19 cellular contexts compared by ENCODE assay signal in genomic region chr13:60351816-60352215, GRCh38. TPM values are rescaled to one million over a fixed set of nuclear protein-coding genes. Genes with fewer than 3 reads are reported as not detected.
A peak's percentile ranks its signal among the peaks of the same experiment; 100 is the strongest.
DNase-seq lines count a peak whose midpoint lies in the region; ATAC-seq and TF ChIP-seq lines count a peak whose summit lies in the region.
"Had no signal": no experiment of that assay in that cellular context is flagged by ENCODE, and none has a peak within 500 bp of the region (broad histone marks: within the 10 kb centered on the region; RNA-seq: fewer than 3 reads in every experiment).

No MANE protein-coding gene starts in this region.

- H3K4me3 ChIP-seq in parathyroid adenoma (ENCODE audit: low read depth, low read length), result no peak overlapping the region
- H3K4me3 ChIP-seq: BLaER1 treated with 17β-estradiol and CSF1 and Interleukin-3, amounts not matched to agents 10 nM and 100 nM; SJCRH30 had no signal

- no peak overlapping the region for H3K4me3 Mint-ChIP-seq in activated CD8-positive, alpha-beta T cell treated with anti-CD3 and anti-CD28 coated beads, Interleukin-2, amount 10 ng/mL, durations not matched to agents 7 days and 5 days
- H3K4me3 Mint-ChIP-seq: CD4-positive, alpha-beta memory T cell had no signal

- H3K9me3 Mint-ChIP-seq in activated CD8-positive, alpha-beta T cell treated with anti-CD3 and anti-CD28 coated beads, Interleukin-2, amount 10 ng/mL, durations not matched to agents 7 days and 5 days (ENCODE audit: insufficient read depth), result no peaks in the 10 kb centered on the region

- no peaks in the 10 kb centered on the region for H3K9me3 ChIP-seq in parathyroid adenoma (ENCODE audit: control insufficient read depth, low read length)
- H3K9me3 ChIP-seq: SJCRH30 had no signal

- H3K36me3 ChIP-seq in parathyroid adenoma (ENCODE audit: control insufficient read depth, insufficient read depth, low read length), result no peaks in the 10 kb centered on the region
- H3K36me3 ChIP-seq: BLaER1 treated with 17β-estradiol and CSF1 and Interleukin-3, amounts not matched to agents 10 nM and 100 nM; SJCRH30 had no signal

- no peaks in the 10 kb centered on the region for H3K4me1 ChIP-seq in parathyroid adenoma
- H3K4me1 ChIP-seq: Caco-2 had no signal

- POLR2A ChIA-PET in activated CD8-positive, alpha-beta T cell treated with anti-CD3 and anti-CD28 coated beads, Interleukin-2, amount 10 ng/mL, durations not matched to agents 7 days and 5 days (lab: Charles Lee), result no interaction called here

- CTCF ChIA-PET in activated CD8-positive, alpha-beta T cell treated with anti-CD3 and anti-CD28 coated beads, Interleukin-2, amount 10 ng/mL, durations not matched to agents 7 days and 5 days (lab: Charles Lee), result no interaction called here

- H3K27me3 Mint-ChIP-seq in activated CD8-positive, alpha-beta T cell treated with anti-CD3 and anti-CD28 coated beads, Interleukin-2, amount 10 ng/mL, durations not matched to agents 7 days and 5 days (ENCODE audit: low read depth), result peaks cover 11% of the 10 kb centered on the region

- H3K4me1 Mint-ChIP-seq in activated CD8-positive, alpha-beta T cell treated with anti-CD3 and anti-CD28 coated beads, Interleukin-2, amount 10 ng/mL, durations not matched to agents 7 days and 5 days (ENCODE audit: low read depth), result no peaks in the 10 kb centered on the region
- H3K4me1 Mint-ChIP-seq: CD4-positive, alpha-beta memory T cell had no signal

- DNase-seq in HCEC 1CT (peak; percentile 31), fibroblast of peridontal ligament (ENCODE audit: extremely low read depth) (peak; percentile 19), RPMI8226 (no peak)
- DNase-seq in activated CD8-positive, alpha-beta T cell treated with anti-CD3 and anti-CD28 coated beads, Interleukin-2, amount 10 ng/mL, durations not matched to agents 7 days and 5 days, result no peak
- DNase-seq: Caco-2; CD4-positive, alpha-beta memory T cell; DND-41; H7; NCI-H1105; NCI-H2029; NCI-H510A treated with DMSO at 0.1 percent for 48 hours; NCI-H774; NK-92 treated with Interleukin-12 subunit alpha and Interleukin-12 subunit beta, amount 100 ng/mL, for 24 hours had no signal

- peak overlapping the region; percentile 28 for H2AFZ ChIP-seq in parathyroid adenoma

- H3K9ac ChIP-seq in parathyroid adenoma, result no peak overlapping the region
- H3K9ac ChIP-seq: BLaER1 treated with 17β-estradiol and CSF1 and Interleukin-3, amounts not matched to agents 10 nM and 100 nM; KMS-11 had no signal

- H3K27me3 ChIP-seq in parathyroid adenoma (ENCODE audit: control insufficient read depth, insufficient read depth, low read length), result no peaks in the 10 kb centered on the region
- H3K27me3 ChIP-seq: BLaER1 treated with 17β-estradiol and CSF1 and Interleukin-3, amounts not matched to agents 10 nM and 100 nM; SJCRH30 had no signal

- peak; percentile 51 for ATAC-seq in SK-N-SH treated with all-trans-retinoic acid at 6 μM for 48 hours
- no peak for ATAC-seq in GM21786 (IDR thresholded peaks at IDR 0.05; ENCODE audit: unreplicated experiment)
- ATAC-seq in activated CD8-positive, alpha-beta T cell treated with anti-CD3 and anti-CD28 coated beads, Interleukin-2, amount 10 ng/mL, durations not matched to agents 7 days and 5 days, result no peak

- H3K27ac ChIP-seq in parathyroid adenoma, result no peak overlapping the region
- H3K27ac ChIP-seq: BLaER1 treated with 17β-estradiol and CSF1 and Interleukin-3, amounts not matched to agents 10 nM and 100 nM; KMS-11; SJCRH30 had no signal

- TF ChIP-seq CTCF in parathyroid adenoma (IDR thresholded peaks at IDR 0.05), result no peak

- no peak overlapping the region for H3K27ac Mint-ChIP-seq in activated CD8-positive, alpha-beta T cell treated with anti-CD3 and anti-CD28 coated beads, Interleukin-2, amount 10 ng/mL, durations not matched to agents 7 days and 5 days
- H3K27ac Mint-ChIP-seq: CD4-positive, alpha-beta memory T cell had no signal

- H3K4me2 ChIP-seq in parathyroid adenoma (ENCODE audit: low read length), result no peak overlapping the region
- H3K4me2 ChIP-seq: KMS-11 had no signal

- no peaks in the 10 kb centered on the region for H3K36me3 Mint-ChIP-seq in activated CD8-positive, alpha-beta T cell treated with anti-CD3 and anti-CD28 coated beads, Interleukin-2, amount 10 ng/mL, durations not matched to agents 7 days and 5 days (ENCODE audit: low read depth)
- H3K36me3 Mint-ChIP-seq: CD4-positive, alpha-beta memory T cell had no signal

- H3K79me2 ChIP-seq in parathyroid adenoma, result no peaks in the 10 kb centered on the region

TF ChIP-seq in SK-N-SH treated with all-trans-retinoic acid at 6 μM for 48 hours, 23 proteins besides CTCF, POLR2A, EP300 and RAD21 (continues in another document):
- no peak for TF ChIP-seq CSRNP3 (CRISPR knock-in tag; IDR thresholded peaks at IDR 0.05)
- TF ChIP-seq ZFP3 (CRISPR knock-in tag; IDR thresholded peaks at IDR 0.05), result no peak
- no peak for TF ChIP-seq TSHZ2 (CRISPR knock-in tag; IDR thresholded peaks at IDR 0.05)
- TF ChIP-seq CREB5 (CRISPR knock-in tag; IDR thresholded peaks at IDR 0.05; ENCODE audit: low read depth), result no peak
- TF ChIP-seq ZFP30 (CRISPR knock-in tag; IDR thresholded peaks at IDR 0.05), result no peak
- TF ChIP-seq TCF4 (CRISPR knock-in tag; IDR thresholded peaks at IDR 0.05; ENCODE audit: borderline replicate concordance), result no peak
- no peak for TF ChIP-seq ISL1 (CRISPR knock-in tag; IDR thresholded peaks at IDR 0.05)
- TF ChIP-seq ZC3H10 (CRISPR knock-in tag; IDR thresholded peaks at IDR 0.05), result no peak
- TF ChIP-seq SNAI2 (CRISPR knock-in tag; IDR thresholded peaks at IDR 0.05), result no peak
- TF ChIP-seq ARNTL (CRISPR knock-in tag; IDR thresholded peaks at IDR 0.05; ENCODE audit: borderline replicate concordance, low read depth), result no peak
- TF ChIP-seq ZNF70 (CRISPR knock-in tag; IDR thresholded peaks at IDR 0.05), result no peak
- no peak for TF ChIP-seq PPARA (CRISPR knock-in tag; IDR thresholded peaks at IDR 0.05; ENCODE audit: borderline replicate concordance)
- TF ChIP-seq CSDC2 (CRISPR knock-in tag; IDR thresholded peaks at IDR 0.05), result no peak
- TF ChIP-seq OSR1 (CRISPR knock-in tag; IDR thresholded peaks at IDR 0.05), result no peak
- TF ChIP-seq TOX (CRISPR knock-in tag; IDR thresholded peaks at IDR 0.05; ENCODE audit: borderline replicate concordance), result no peak

RNA-seq across cellular contexts. Expression of gene TDRD3, which starts 45.2 kb away (rescaled TPM):
- total RNA-seq in activated CD8-positive, alpha-beta T cell treated with anti-CD3 and anti-CD28 coated beads, Interleukin-2, amount 10 ng/mL, durations not matched to agents 7 days and 5 days, result 10 to 100 TPM; 21.7 to 22.2 TPM

Comparison
In these comparisons a context has a peak if more than half of its experiments do, and no peak if none do; other contexts are left out.
1. DNase-seq: peak in HCEC 1CT (single experiment) and fibroblast of peridontal ligament (single experiment); none in RPMI8226 (single experiment) and activated CD8-positive, alpha-beta T cell treated with anti-CD3 and anti-CD28 coated beads, Interleukin-2, amount 10 ng/mL, durations not matched to agents 7 days and 5 days (single experiment).